25 cellular contexts compared by ENCODE assay signal in the genomic region with DNA sequence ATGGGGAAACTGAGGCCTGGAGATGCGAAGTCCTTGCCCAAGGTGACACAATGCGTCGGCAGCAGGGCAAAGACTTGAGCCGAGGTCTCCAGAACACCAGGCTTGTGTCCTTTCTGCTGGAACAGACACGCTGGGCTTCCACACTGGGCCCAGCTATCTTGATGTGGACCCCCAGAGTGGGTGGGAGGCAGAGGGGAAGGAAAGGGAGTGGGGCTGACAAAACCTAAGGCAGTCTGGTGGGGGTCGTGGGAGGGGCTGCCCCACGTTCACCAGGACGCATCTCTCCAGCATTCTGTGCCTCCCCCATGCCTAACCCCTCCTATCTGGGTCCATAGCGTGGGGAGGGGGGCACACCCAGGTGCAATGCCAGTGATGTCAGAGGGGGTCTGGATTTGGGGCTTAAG. TPM values are rescaled to one million over a fixed set of nuclear protein-coding genes. Genes with fewer than 3 reads are reported as not detected.
DNase-seq lines count a peak whose midpoint lies in the region; ATAC-seq and TF ChIP-seq lines count a peak whose summit lies in the region.
"Had no signal": no experiment of that assay in that cellular context is flagged by ENCODE, and none has a peak within 500 bp of the region (broad histone marks: within the 10 kb centered on the region; RNA-seq: fewer than 3 reads in every experiment).

No MANE protein-coding gene starts in this region.

- H3K27me3 ChIP-seq in esophagus muscularis mucosa = no peaks in the 10 kb centered on the region
- H3K27me3 ChIP-seq in sigmoid colon = no peaks in the 10 kb centered on the region
- H3K27me3 ChIP-seq: right lobe of liver had no signal

- H3K4me1 ChIP-seq in esophagus muscularis mucosa (peaks cover 45 to 78% (median 53%) of the 10 kb centered on the region in 4 donors), sigmoid colon (peaks cover 0 to 77% (median 52%) of the 10 kb centered on the region in 4 donors)
- H3K4me1 ChIP-seq: parathyroid adenoma had no signal

- TF ChIP-seq POLR2A in esophagus muscularis mucosa (IDR thresholded peaks at IDR 0.05; ENCODE audit: low read depth) (no peak), sigmoid colon (IDR thresholded peaks at IDR 0.05) (no peak)

- H3K4me3 Mint-ChIP-seq in activated T-cell treated with anti-CD3 and anti-CD28 coated beads, Interleukin-2, amount 50 U/mL, for 24 hours = no peak overlapping the region
- no peak overlapping the region for H3K4me3 Mint-ChIP-seq in activated T-helper 2 cell treated with anti-CD3 and anti-CD28 coated beads, Interferon-gamma antibody, Interleukin-2, Interleukin-4, amounts not matched to agents 10 μg/mL and 5 μg/mL and 100 μg/mL, durations not matched to agents 14 hours and 24 hours and 36 hours (ENCODE audit: low read depth)
- H3K4me3 Mint-ChIP-seq: activated naive CD8-positive, alpha-beta T cell treated with anti-CD3 and anti-CD28 coated beads, Interleukin-2, amount 50 U/mL, for 24 hours; activated T-helper 17 cell treated with anti-CD3 and anti-CD28 coated beads, Interleukin-2, amount 50 U/mL, for 72 hours; B cell; CD8-positive, alpha-beta memory T cell; nephron progenitor cell had no signal

- H3K36me3 ChIP-seq in esophagus muscularis mucosa (peaks cover 0 to 59% (median 53%) of the 10 kb centered on the region in 4 donors), sigmoid colon (peaks cover 5 to 38% (median 17%) of the 10 kb centered on the region in 4 donors)

- no peaks in the 10 kb centered on the region for H3K4me1 Mint-ChIP-seq in activated T-cell treated with anti-CD3 and anti-CD28 coated beads, Interleukin-2, amount 50 U/mL, for 24 hours (ENCODE audit: low read depth)
- peaks cover 3% of the 10 kb centered on the region for H3K4me1 Mint-ChIP-seq in activated T-helper 2 cell treated with anti-CD3 and anti-CD28 coated beads, Interferon-gamma antibody, Interleukin-2, Interleukin-4, amounts not matched to agents 10 μg/mL and 5 μg/mL and 100 μg/mL, durations not matched to agents 14 hours and 24 hours and 36 hours (ENCODE audit: low read depth)
- H3K4me1 Mint-ChIP-seq: activated T-helper 17 cell treated with anti-CD3 and anti-CD28 coated beads, Interleukin-2, amount 50 U/mL, for 72 hours; CD8-positive, alpha-beta memory T cell had no signal

- ATAC-seq in GM19035 (IDR thresholded peaks at IDR 0.05; ENCODE audit: unreplicated experiment) = no peak
- ATAC-seq: A549; activated naive CD8-positive, alpha-beta T cell treated with anti-CD3 and anti-CD28 coated beads, Interleukin-2, amount 50 U/mL, for 24 hours; activated T-helper 17 cell treated with anti-CD3 and anti-CD28 coated beads, Interleukin-2, amount 50 U/mL, for 72 hours; right lobe of liver had no signal

- H3K36me3 Mint-ChIP-seq in activated T-cell treated with anti-CD3 and anti-CD28 coated beads, Interleukin-2, amount 50 U/mL, for 24 hours (ENCODE audit: low read depth) = no peaks in the 10 kb centered on the region
- no peaks in the 10 kb centered on the region for H3K36me3 Mint-ChIP-seq in activated T-helper 2 cell treated with anti-CD3 and anti-CD28 coated beads, Interferon-gamma antibody, Interleukin-2, Interleukin-4, amounts not matched to agents 10 μg/mL and 5 μg/mL and 100 μg/mL, durations not matched to agents 14 hours and 24 hours and 36 hours (ENCODE audit: low read depth)
- H3K36me3 Mint-ChIP-seq: CD8-positive, alpha-beta memory T cell had no signal

- TF ChIP-seq EP300 in esophagus muscularis mucosa (IDR thresholded peaks at IDR 0.05) (no peak), sigmoid colon (IDR thresholded peaks at IDR 0.05) (no peak)

- H3K9me3 ChIP-seq in esophagus muscularis mucosa (no peaks in the 10 kb centered on the region), sigmoid colon (no peaks in the 10 kb centered on the region)
- H3K9me3 ChIP-seq: A549, right lobe of liver had no signal

- no peaks in the 10 kb centered on the region for H3K27me3 Mint-ChIP-seq in activated T-cell treated with anti-CD3 and anti-CD28 coated beads, Interleukin-2, amount 50 U/mL, for 24 hours
- H3K27me3 Mint-ChIP-seq in activated T-helper 2 cell treated with anti-CD3 and anti-CD28 coated beads, Interferon-gamma antibody, Interleukin-2, Interleukin-4, amounts not matched to agents 10 μg/mL and 5 μg/mL and 100 μg/mL, durations not matched to agents 14 hours and 24 hours and 36 hours (ENCODE audit: low read depth) = no peaks in the 10 kb centered on the region
- H3K27me3 Mint-ChIP-seq: activated naive CD8-positive, alpha-beta T cell treated with anti-CD3 and anti-CD28 coated beads, Interleukin-2, amount 50 U/mL, for 24 hours; activated T-helper 17 cell treated with anti-CD3 and anti-CD28 coated beads, Interleukin-2, amount 50 U/mL, for 72 hours; B cell; CD8-positive, alpha-beta memory T cell had no signal

- WGBS in esophagus muscularis mucosa = 90% methylated on average over 8 of the region's 9 CpGs
- WGBS in sigmoid colon, 2 donors = 86 to 92% methylated on average over 9 of the region's 9 CpGs

- TF ChIP-seq CTCF in GM20000 (IDR thresholded peaks at IDR 0.05; ENCODE audit: extremely low read depth, missing control alignments) = no peak
- TF ChIP-seq CTCF in esophagus muscularis mucosa (IDR thresholded peaks at IDR 0.05) = no peak
- no peak for TF ChIP-seq CTCF in sigmoid colon (IDR thresholded peaks at IDR 0.05)

- no peaks in the 10 kb centered on the region for H3K9me3 Mint-ChIP-seq in activated T-cell treated with anti-CD3 and anti-CD28 coated beads, Interleukin-2, amount 50 U/mL, for 24 hours
- H3K9me3 Mint-ChIP-seq in activated T-helper 2 cell treated with anti-CD3 and anti-CD28 coated beads, Interferon-gamma antibody, Interleukin-2, Interleukin-4, amounts not matched to agents 10 μg/mL and 5 μg/mL and 100 μg/mL, durations not matched to agents 14 hours and 24 hours and 36 hours = no peaks in the 10 kb centered on the region
- H3K9me3 Mint-ChIP-seq: activated naive CD8-positive, alpha-beta T cell treated with anti-CD3 and anti-CD28 coated beads, Interleukin-2, amount 50 U/mL, for 24 hours; activated T-helper 17 cell treated with anti-CD3 and anti-CD28 coated beads, Interleukin-2, amount 50 U/mL, for 72 hours; CD8-positive, alpha-beta memory T cell; nephron progenitor cell had no signal

- H3K27ac ChIP-seq in esophagus muscularis mucosa (replicated peaks in 1 of 4) (peak overlapping the region in 3 of 4 donors; percentile 4 to 91 (median 76)), sigmoid colon (peak overlapping the region in 1 of 4 donors; percentile 91)
- H3K27ac ChIP-seq: A549, parathyroid adenoma, right lobe of liver had no signal

- peak; percentile 10 for DNase-seq in activated T-cell treated with anti-CD3 and anti-CD28 coated beads, Interleukin-2, amount 50 U/mL, for 1 hour
- DNase-seq in activated T-cell treated with anti-CD3 and anti-CD28 coated beads, Interleukin-2, amount 50 U/mL, for 24 hours = no peak
- DNase-seq in GM20000 (ENCODE audit: low spot score) (peak; percentile 2), esophagus muscularis mucosa (ENCODE audit: extremely low spot score) (no peak), sigmoid colon (peak; percentile 64), T-helper 9 cell (no peak)
- DNase-seq in activated T-helper 2 cell treated with anti-CD3 and anti-CD28 coated beads, Interferon-gamma antibody, Interleukin-2, Interleukin-4, amounts not matched to agents 10 μg/mL and 5 μg/mL and 100 μg/mL, durations not matched to agents 14 hours and 24 hours and 36 hours (ENCODE audit: low spot score) = no peak
- DNase-seq: activated naive CD8-positive, alpha-beta T cell treated with anti-CD3 and anti-CD28 coated beads, Interleukin-2, amount 50 U/mL, for 24 hours; cerebellar nuclear complex; GOT3; KBM-7; NCI-H1417 treated with DMSO at 0.1 percent for 48 hours; NCI-H2107; nephron progenitor cell; OCI-M1; Right ventricle myocardium superior; SW 1271; trophoblast cell had no signal

- intact Hi-C loops in esophagus muscularis mucosa (cut with DNase I) = no loop called here
- intact Hi-C loops in sigmoid colon (cut with DNase I) = no loop called here
- intact Hi-C loops in activated T-helper 2 cell treated with anti-CD3 and anti-CD28 coated beads, Interferon-gamma antibody, Interleukin-2, Interleukin-4, amounts not matched to agents 10 μg/mL and 5 μg/mL and 100 μg/mL, durations not matched to agents 14 hours and 24 hours and 36 hours (cut with micrococcal nuclease) = no loop called here

- no peak overlapping the region for H3K27ac Mint-ChIP-seq in activated T-cell treated with anti-CD3 and anti-CD28 coated beads, Interleukin-2, amount 50 U/mL, for 24 hours
- H3K27ac Mint-ChIP-seq in activated T-helper 2 cell treated with anti-CD3 and anti-CD28 coated beads, Interferon-gamma antibody, Interleukin-2, Interleukin-4, amounts not matched to agents 10 μg/mL and 5 μg/mL and 100 μg/mL, durations not matched to agents 14 hours and 24 hours and 36 hours = no peak overlapping the region
- H3K27ac Mint-ChIP-seq: activated naive CD8-positive, alpha-beta T cell treated with anti-CD3 and anti-CD28 coated beads, Interleukin-2, amount 50 U/mL, for 24 hours; activated T-helper 17 cell treated with anti-CD3 and anti-CD28 coated beads, Interleukin-2, amount 50 U/mL, for 72 hours; B cell; CD8-positive, alpha-beta memory T cell; nephron progenitor cell had no signal

- H3K4me3 ChIP-seq in esophagus muscularis mucosa = no peak overlapping the region
- H3K4me3 ChIP-seq in sigmoid colon = no peak overlapping the region
- H3K4me3 ChIP-seq: A549, right lobe of liver had no signal

RNA-seq across cellular contexts. Expression of gene PPIF, which starts 38.1 kb away (rescaled TPM):
- total RNA-seq in esophagus muscularis mucosa = 10 to 100 TPM; 19.5 to 42.2 (median 24.4) TPM
- 10 to 100 TPM; 26.4 to 48.5 (median 32.5) TPM for total RNA-seq in sigmoid colon
- polyA plus RNA-seq in sigmoid colon = 10 to 100 TPM; 60.7 to 74.9 (median 71.9) TPM
- 119 and 120 TPM in 2 replicates for total RNA-seq in activated T-helper 2 cell treated with anti-CD3 and anti-CD28 coated beads, Interferon-gamma antibody, Interleukin-2, Interleukin-4, amounts not matched to agents 10 μg/mL and 5 μg/mL and 100 μg/mL, durations not matched to agents 14 hours and 24 hours and 36 hours

Comparison
In these comparisons a context has a peak if more than half of its experiments do, and no peak if none do; other contexts are left out.
1. DNase-seq: peak in activated T-cell treated with anti-CD3 and anti-CD28 coated beads, Interleukin-2, amount 50 U/mL, for 1 hour (single experiment), GM20000 (single experiment) and sigmoid colon (single experiment); none in activated T-cell treated with anti-CD3 and anti-CD28 coated beads, Interleukin-2, amount 50 U/mL, for 24 hours (single experiment), esophagus muscularis mucosa (single experiment), activated T-helper 2 cell treated with anti-CD3 and anti-CD28 coated beads, Interferon-gamma antibody, Interleukin-2, Interleukin-4, amounts not matched to agents 10 μg/mL and 5 μg/mL and 100 μg/mL, durations not matched to agents 14 hours and 24 hours and 36 hours (single experiment) and T-helper 9 cell (single experiment).